ENCODE assay signal across 13 cellular contexts in genomic region chr11:44537679-44538078, GRCh38. TPM values are rescaled to one million over a fixed set of nuclear protein-coding genes. Genes with fewer than 3 reads are reported as not detected.
DNase-seq lines count a peak whose midpoint lies in the region; ATAC-seq, FAIRE-seq and TF ChIP-seq lines count a peak whose summit lies in the region.
"Had no signal": no experiment of that assay in that cellular context is flagged by ENCODE, and none has a peak within 500 bp of the region (broad histone marks: within the 10 kb centered on the region; RNA-seq: fewer than 3 reads in every experiment).

No MANE protein-coding gene starts in this region.

- H3K36me3 ChIP-seq in H7 (replicated peaks; ENCODE audit: control insufficient read depth, insufficient read depth, low read length) (no peaks in the 10 kb centered on the region), OCI-LY3 (replicated peaks; ENCODE audit: low read depth, low read length) (no peaks in the 10 kb centered on the region), K562 (ENCODE audit: control insufficient read depth, insufficient read depth, low read length) (no peaks in the 10 kb centered on the region), left lung (no peaks in the 10 kb centered on the region)
- H3K36me3 ChIP-seq: BE2C had no signal

- peaks cover 3% of the 10 kb centered on the region for H3K27me3 Mint-ChIP-seq in activated T-helper 1 cell treated with anti-CD3 and anti-CD28 coated beads, Interleukin-12 subunit alpha, Interleukin-12 subunit beta, Interleukin-2, Interleukin-4 antibody, amounts not matched to agents 30 ng/mL and 10 ng/mL and 1 ng/mL, durations not matched to agents 14 hours and 24 hours and 36 hours (ENCODE audit: insufficient read depth)

- POLR2A ChIA-PET in K562 (lab: Yijun Ruan, JAX), result interaction anchor here (0.6 kb wide), 1 partner anchor 176 kb away, joined by 3 read pairs; no protein-coding TSS in a partner anchor

- H3K9me3 Mint-ChIP-seq in activated T-helper 1 cell treated with anti-CD3 and anti-CD28 coated beads, Interleukin-12 subunit alpha, Interleukin-12 subunit beta, Interleukin-2, Interleukin-4 antibody, amounts not matched to agents 30 ng/mL and 10 ng/mL and 1 ng/mL, durations not matched to agents 14 hours and 24 hours and 36 hours, result no peaks in the 10 kb centered on the region
- H3K9me3 Mint-ChIP-seq: GM23338, H9 had no signal

- H3K4me1 ChIP-seq in OCI-LY3 (ENCODE audit: low read length) (peaks cover 11% of the 10 kb centered on the region), K562 (replicated peaks in 1 of 2; ENCODE audit: control insufficient read depth in 2 of 2, insufficient read depth in 2 of 2, low read length in 2 of 2) (peaks cover 16 to 29% of the 10 kb centered on the region in 2 experiments), left lung (peaks cover 0 to 4% of the 10 kb centered on the region in 2 donors)
- H3K4me1 ChIP-seq: A549, BE2C had no signal

- in situ Hi-C loops in K562 (cut with MboI), result loop anchor here (5.0 to 10.0 kb wide), 2 partner anchors 250 to 403 kb away; no protein-coding TSS in a partner anchor

- CTCF ChIA-PET in K562 (lab: Yijun Ruan, JAX; ENCODE audit: low intra/inter-chr PET ratio), result interaction anchor here (0.6 to 2.2 kb wide), 6 partner anchors 14 to 404 kb away, joined by 3 to 23 read pairs (median 10); no protein-coding TSS in a partner anchor

- H3K27ac ChIP-seq in OCI-LY3 (ENCODE audit: low read length), result no peak overlapping the region
- H3K27ac ChIP-seq in K562 (ENCODE audit: extremely low read depth, low read depth, low read length), result no peak overlapping the region; the same call in 2 of the 3 replicates
- no peak overlapping the region for H3K27ac ChIP-seq in left lung
- H3K27ac ChIP-seq: C4-2B had no signal

- intact Hi-C loops in K562 (cut with micrococcal nuclease), result loop anchor here (1.0 to 5.0 kb wide), 4 partner anchors 14 to 425 kb away; no protein-coding TSS in a partner anchor
- intact Hi-C loops in posterior vena cava (cut with DNase I), result loop anchor here (2.0 to 10.0 kb wide), 3 partner anchors 250 to 423 kb away; no protein-coding TSS in a partner anchor
- intact Hi-C loops in activated T-helper 1 cell treated with anti-CD3 and anti-CD28 coated beads, Interleukin-12 subunit alpha, Interleukin-12 subunit beta, Interleukin-2, Interleukin-4 antibody, amounts not matched to agents 30 ng/mL and 10 ng/mL and 1 ng/mL, durations not matched to agents 14 hours and 24 hours and 36 hours (cut with micrococcal nuclease), result loop anchor here (1.0 to 5.0 kb wide), 5 partner anchors 14 to 443 kb away; no protein-coding TSS in a partner anchor
- intact Hi-C loops in left lung (cut with DNase I), result loop anchor here in 1 of 2 donors (5.0 to 10.0 kb wide), 2 partner anchors 250 to 403 kb away; no protein-coding TSS in a partner anchor

- no peaks in the 10 kb centered on the region for H3K9me3 ChIP-seq in OCI-LY3 (ENCODE audit: insufficient read depth, low read length)
- H3K9me3 ChIP-seq in K562 (replicated peaks; ENCODE audit: control insufficient read depth, insufficient read depth, low read depth, low read length), result no peaks in the 10 kb centered on the region
- H3K9me3 ChIP-seq in left lung, result no peaks in the 10 kb centered on the region
- H3K9me3 ChIP-seq: A549, BE2C had no signal

- H3K4me1 Mint-ChIP-seq in activated T-helper 1 cell treated with anti-CD3 and anti-CD28 coated beads, Interleukin-12 subunit alpha, Interleukin-12 subunit beta, Interleukin-2, Interleukin-4 antibody, amounts not matched to agents 30 ng/mL and 10 ng/mL and 1 ng/mL, durations not matched to agents 14 hours and 24 hours and 36 hours (ENCODE audit: low read depth), result no peaks in the 10 kb centered on the region

- H3K79me2 ChIP-seq in OCI-LY3 (ENCODE audit: low read length), result no peaks in the 10 kb centered on the region
- no peaks in the 10 kb centered on the region for H3K79me2 ChIP-seq in K562 (ENCODE audit: control insufficient read depth, insufficient read depth, low read length)

- H2AFZ ChIP-seq in OCI-LY3 (ENCODE audit: low read depth, low read length), result 0 out of 2 replicates have a peak overlapping the region, but pooled peaks have one; percentile 68
- H2AFZ ChIP-seq in K562 (ENCODE audit: low read depth, low read length), result peak overlapping the region; percentile 93

- H3K4me2 ChIP-seq in OCI-LY3 (ENCODE audit: low read length) (no peak overlapping the region), K562 (ENCODE audit: insufficient read depth, low read length) (no peak overlapping the region)

- TF ChIP-seq RAD21 in K562 (CRISPR knock-in tag; conservative IDR thresholded peaks at IDR 0.05 in 1 of 2, IDR thresholded peaks at IDR 0.05 in 1 of 2), result no peak

- no peak overlapping the region for H3K27ac Mint-ChIP-seq in activated T-helper 1 cell treated with anti-CD3 and anti-CD28 coated beads, Interleukin-12 subunit alpha, Interleukin-12 subunit beta, Interleukin-2, Interleukin-4 antibody, amounts not matched to agents 30 ng/mL and 10 ng/mL and 1 ng/mL, durations not matched to agents 14 hours and 24 hours and 36 hours
- H3K27ac Mint-ChIP-seq: CD4-positive, alpha-beta memory T cell; GM23338 had no signal

- 69% methylated on average over 9 of the region's 9 CpGs for WGBS in K562 (ENCODE audit: insufficient coverage, low coverage, missing lambda C conversion rate)

- H3K9ac ChIP-seq in OCI-LY3 (ENCODE audit: low read length), result no peak overlapping the region
- H3K9ac ChIP-seq in K562 (ENCODE audit: insufficient read depth in 1 of 2, low read depth in 2 of 2, low read length in 2 of 2), result peak overlapping the region in 1 of 2 experiments; percentile 86; a peak in 1 of 4 replicates

- H3K9me1 ChIP-seq in K562 (ENCODE audit: control insufficient read depth, insufficient read depth, low read length), result no peaks in the 10 kb centered on the region

- DNase-seq in H7, result peak; percentile 26
- DNase-seq in K562 (ENCODE audit: extremely low read depth in 1 of 4, low spot score in 3 of 4), result peak in 1 of 4 experiments; percentile 14
- peak; percentile 71 for DNase-seq in posterior vena cava (ENCODE audit: low spot score)
- DNase-seq in activated T-helper 1 cell treated with anti-CD3 and anti-CD28 coated beads, Interleukin-12 subunit alpha, Interleukin-12 subunit beta, Interleukin-2, Interleukin-4 antibody, amounts not matched to agents 30 ng/mL and 10 ng/mL and 1 ng/mL, durations not matched to agents 14 hours and 24 hours and 36 hours (ENCODE audit: low spot score), result no peak
- no peak for DNase-seq in left lung

- TF ChIP-seq CTCF in OCI-LY3 (IDR thresholded peaks at IDR 0.05; ENCODE audit: low read depth, low read length), result no peak
- no peak for TF ChIP-seq CTCF in K562 (IDR thresholded peaks at IDR 0.05 in 2 of 3, conservative IDR thresholded peaks at IDR 0.05 in 1 of 3; ENCODE audit: insufficient read depth in 2 of 3, low read depth in 1 of 3, low read length in 3 of 3)
- no peak for TF ChIP-seq CTCF in left lung (IDR thresholded peaks at IDR 0.05)

- no peaks in the 10 kb centered on the region for H3K36me3 Mint-ChIP-seq in activated T-helper 1 cell treated with anti-CD3 and anti-CD28 coated beads, Interleukin-12 subunit alpha, Interleukin-12 subunit beta, Interleukin-2, Interleukin-4 antibody, amounts not matched to agents 30 ng/mL and 10 ng/mL and 1 ng/mL, durations not matched to agents 14 hours and 24 hours and 36 hours (ENCODE audit: low read depth)
- H3K36me3 Mint-ChIP-seq: CD4-positive, alpha-beta memory T cell had no signal

- peak; percentile 4; the same call in 2 of the 3 replicates for ATAC-seq in K562
- no peak for ATAC-seq in GM18867 (IDR thresholded peaks at IDR 0.05; ENCODE audit: unreplicated experiment)
- ATAC-seq in left lung, result no peak

- H3K4me3 ChIP-seq in H7 (ENCODE audit: insufficient read depth, low read depth, low read length), result no peak overlapping the region
- no peak overlapping the region for H3K4me3 ChIP-seq in OCI-LY3 (ENCODE audit: low read length)
- no peak overlapping the region for H3K4me3 ChIP-seq in K562
- H3K4me3 ChIP-seq in left lung, result no peak overlapping the region
- H3K4me3 ChIP-seq: A549, GM23338 had no signal

- no peaks in the 10 kb centered on the region; the same call in 1 of the 2 replicates for H3K27me3 ChIP-seq in H7 (ENCODE audit: control insufficient read depth, insufficient read depth, low read length)
- H3K27me3 ChIP-seq in OCI-LY3 (ENCODE audit: low read depth, low read length), result peaks cover 13% of the 10 kb centered on the region
- H3K27me3 ChIP-seq in K562 (ENCODE audit: control insufficient read depth in 2 of 2, insufficient read depth in 2 of 2, low read length in 2 of 2), result no peaks in the 10 kb centered on the region
- peaks cover 0 to 14% of the 10 kb centered on the region in 2 donors for H3K27me3 ChIP-seq in left lung
- H3K27me3 ChIP-seq: BE2C had no signal

- H4K20me1 ChIP-seq in OCI-LY3 (ENCODE audit: insufficient read depth, low read length), result no peaks in the 10 kb centered on the region
- H4K20me1 ChIP-seq in K562 (replicated peaks; ENCODE audit: control insufficient read depth, insufficient read depth, low read length), result no peaks in the 10 kb centered on the region

- no TSS peak for BruUV-seq in K562 (replicated peaks; lab: Mats Ljungman, UMichigan)

- no peak overlapping the region for H3K4me3 Mint-ChIP-seq in activated T-helper 1 cell treated with anti-CD3 and anti-CD28 coated beads, Interleukin-12 subunit alpha, Interleukin-12 subunit beta, Interleukin-2, Interleukin-4 antibody, amounts not matched to agents 30 ng/mL and 10 ng/mL and 1 ng/mL, durations not matched to agents 14 hours and 24 hours and 36 hours
- H3K4me3 Mint-ChIP-seq: CD4-positive, alpha-beta memory T cell; GM23338; H9 had no signal

- no peak for TF ChIP-seq POLR2A in K562 (conservative IDR thresholded peaks at IDR 0.05)

- FAIRE-seq in K562 (lab: Jason Lieb, UNC), result no peak
- FAIRE-seq: A549 had no signal

- TF ChIP-seq EP300 in K562 (IDR thresholded peaks at IDR 0.05; ENCODE audit: low read length), result no peak

RNA-seq across cellular contexts. Expression of gene CD82, which starts 27.8 kb away (rescaled TPM):
- 1.3 and 2.5 TPM in 2 replicates for total RNA-seq in H7 (2014; rRNA removed; shearing (Covaris generic))
- total RNA-seq in K562 (2011; cell fraction: chromatin; rRNA removed; ENCODE audit: low replicate concordance), result 3.5 and 6.3 TPM in 2 replicates
- 5.3 and 8.8 TPM in 2 replicates for total RNA-seq in K562 (2011; cell fraction: nucleolus; rRNA removed)
- total RNA-seq in K562 (2011; cell fraction: nucleoplasm; rRNA removed), result 4.4 and 6.4 TPM in 2 replicates
- total RNA-seq in K562 (2014; rRNA removed) (3.9 and 4.7 TPM in 2 replicates), K562 (2014; rRNA removed; fragmentation: Illumina TruSeq; extraction: Trizol) (1.3 and 2.0 TPM in 2 replicates), K562 (2015; rRNA removed; fragmentation: Illumina TruSeq; extraction: Trizol) (4.4 and 4.5 TPM in 2 replicates), K562 (2021) (8.2 and 9.4 TPM in 2 replicates), posterior vena cava (10 to 100 TPM; 26.8 to 28.6 TPM), left lung (100 to 1,000 TPM in 1 of 2 donors, 10 to 100 TPM in 1; 88.4 to 244 TPM)
- polyA plus RNA-seq in K562 (2011; rRNA removed) (2.8 and 5.9 TPM in 2 replicates), K562 (2014; fragmentation: Illumina TruSeq; extraction: Trizol) (3.0 and 3.7 TPM in 2 replicates), K562 (2014; fragmentation: Nextera tagmentation; extraction: Ambion mirVana) (under 1 TPM; 0.27 to 0.30 TPM), K562 (2014; rRNA removed) (4.6 and 5.8 TPM in 2 replicates)
- 5.3 and 7.6 TPM in 2 replicates for polyA plus RNA-seq in K562 (2011; cell fraction: cytosol; rRNA removed)
- 1.1 and 2.4 TPM in 2 replicates for polyA plus RNA-seq in K562 (2011; cell fraction: nucleus; rRNA removed)
- polyA plus RNA-seq in K562 (2012), result 9.2 and 23.4 TPM in 2 replicates
- polyA minus RNA-seq in K562 (2011; rRNA and poly(A)+ RNA removed), result 1.8 and 3.5 TPM in 2 replicates
- 2.4 and 4.0 TPM in 2 replicates for polyA minus RNA-seq in K562 (2011; cell fraction: cytosol; rRNA and poly(A)+ RNA removed)
- 2.3 and 3.4 TPM in 2 replicates for polyA minus RNA-seq in K562 (2011; cell fraction: nucleus; rRNA and poly(A)+ RNA removed)
- 499 and 500 TPM in 2 replicates for total RNA-seq in activated T-helper 1 cell treated with anti-CD3 and anti-CD28 coated beads, Interleukin-12 subunit alpha, Interleukin-12 subunit beta, Interleukin-2, Interleukin-4 antibody, amounts not matched to agents 30 ng/mL and 10 ng/mL and 1 ng/mL, durations not matched to agents 14 hours and 24 hours and 36 hours

Comparison
In these comparisons a context has a peak if more than half of its experiments do, and no peak if none do; other contexts are left out.
1. DNase-seq: peak in H7 (single experiment) and posterior vena cava (single experiment); none in activated T-helper 1 cell treated with anti-CD3 and anti-CD28 coated beads, Interleukin-12 subunit alpha, Interleukin-12 subunit beta, Interleukin-2, Interleukin-4 antibody, amounts not matched to agents 30 ng/mL and 10 ng/mL and 1 ng/mL, durations not matched to agents 14 hours and 24 hours and 36 hours (single experiment) and left lung (0 of 2).